8 cellular contexts compared by ENCODE assay signal in genomic region chr4:156294577-156294976, GRCh38.
A peak's percentile ranks its signal among the peaks of the same experiment; 100 is the strongest.
DNase-seq lines count a peak whose midpoint lies in the region; ATAC-seq, FAIRE-seq and TF ChIP-seq lines count a peak whose summit lies in the region.

No MANE protein-coding gene starts in this region.

- no peak for TF ChIP-seq POLR2A in HepG2 (IDR thresholded peaks at IDR 0.05; ENCODE audit: insufficient read depth in 1 of 2, low read depth in 2 of 2, low read length in 2 of 2)

- DNase-seq in G401 (ENCODE audit: low spot score) (peak; percentile 20), NCI-H1105 treated with DMSO at 0.1 percent for 48 hours (lab: John Stamatoyannopoulos, UW) (peak; percentile 64), HepG2 (ENCODE audit: low spot score) (peak; percentile 35), NCI-H524 treated with DMSO at 0.1 percent for 48 hours (lab: John Stamatoyannopoulos, UW) (no peak), GM10266 (ENCODE audit: extremely low spot score) (no peak)

- H3K36me3 ChIP-seq in HepG2 (replicated peaks in 1 of 2; ENCODE audit: control insufficient read depth in 1 of 2, insufficient read depth in 2 of 2, low read length in 2 of 2): no peaks in the 10 kb centered on the region

- no peak overlapping the region for H3K9ac ChIP-seq in HepG2 (ENCODE audit: insufficient read depth, low read depth, low read length)

- intact Hi-C loops in HepG2 (cut with micrococcal nuclease; ENCODE audit: unreplicated experiment): loop anchor here (10.0 kb wide), 1 partner anchor 380 kb away; no protein-coding TSS in a partner anchor

- H3K27me3 ChIP-seq in HepG2 (ENCODE audit: control insufficient read depth in 1 of 2, insufficient read depth in 2 of 2, low read length in 2 of 2): no peaks in the 10 kb centered on the region

- TF ChIP-seq EP300 in HepG2 (IDR thresholded peaks at IDR 0.05; ENCODE audit: low read depth in 2 of 2, low read length in 2 of 2) (no peak), HepG2 (CRISPR knock-in tag; IDR thresholded peaks at IDR 0.05; ENCODE audit: borderline replicate concordance) (no peak)

- CTCF ChIA-PET in HepG2 (lab: Yijun Ruan, JAX; ENCODE audit: low intra/inter-chr PET ratio, low total read pairs): no interaction called here

- no peaks in the 10 kb centered on the region for H3K27me3 Mint-ChIP-seq in stimulated activated memory B cell treated with anti-CD40 and anti-IgM and Interleukin-4, amounts not matched to agents 10 μg/mL and 1 μg/mL and 100 μg/mL, for 72 hours

- no peak overlapping the region for H3K27ac ChIP-seq in HepG2 (ENCODE audit: extremely low read length, insufficient read depth, low read length)

- BruUV-seq in HepG2 (replicated peaks; lab: Mats Ljungman, UMichigan): no TSS peak

- no peaks in the 10 kb centered on the region for H3K36me3 Mint-ChIP-seq in stimulated activated memory B cell treated with anti-CD40 and anti-IgM and Interleukin-4, amounts not matched to agents 10 μg/mL and 1 μg/mL and 100 μg/mL, for 72 hours

- H3K9me3 Mint-ChIP-seq in stimulated activated memory B cell treated with anti-CD40 and anti-IgM and Interleukin-4, amounts not matched to agents 10 μg/mL and 1 μg/mL and 100 μg/mL, for 72 hours: no peaks in the 10 kb centered on the region

- ATAC-seq in HepG2 (peak; percentile 80), GM18870 (IDR thresholded peaks at IDR 0.05; ENCODE audit: unreplicated experiment) (no peak)
- no peak for ATAC-seq in stimulated activated memory B cell treated with anti-CD40 and anti-IgM and Interleukin-4, amounts not matched to agents 10 μg/mL and 1 μg/mL and 100 μg/mL, for 72 hours

- no peak overlapping the region for H2AFZ ChIP-seq in HepG2 (ENCODE audit: low read length)

- H3K4me1 ChIP-seq in HepG2 (ENCODE audit: insufficient read depth, low read length): no peaks in the 10 kb centered on the region

- no peak overlapping the region for H3K4me3 ChIP-seq in WI38 (ENCODE audit: low read depth, low read length)
- H3K4me3 ChIP-seq in HepG2 (replicated peaks in 1 of 3; ENCODE audit: insufficient read depth in 1 of 3, low read depth in 2 of 3, low read length in 3 of 3): no peak overlapping the region

- H3K4me1 Mint-ChIP-seq in stimulated activated memory B cell treated with anti-CD40 and anti-IgM and Interleukin-4, amounts not matched to agents 10 μg/mL and 1 μg/mL and 100 μg/mL, for 72 hours: no peaks in the 10 kb centered on the region

- TF ChIP-seq CTCF in WI38 (IDR thresholded peaks at IDR 0.05; ENCODE audit: low read depth, low read length) (peak; percentile 18; the same call in 1 of the 2 replicates), HepG2 (CRISPR knock-in tag; IDR thresholded peaks at IDR 0.05) (peak; percentile 57), GM10266 (IDR thresholded peaks at IDR 0.05; ENCODE audit: control insufficient read depth, insufficient read depth, low read depth, missing control alignments) (no peak)

- no peaks in the 10 kb centered on the region for H3K79me2 ChIP-seq in HepG2 (ENCODE audit: insufficient read depth, low read length)

- WGBS in HepG2 (ENCODE audit: low lambda C conversion rate): 0% methylated on average over 2 of the region's 2 CpGs

- no peak for FAIRE-seq in HepG2 (lab: Jason Lieb, UNC)

- POLR2A ChIA-PET in HepG2 (lab: Yijun Ruan, JAX): no interaction called here

- no peak for TF ChIP-seq RAD21 in HepG2 (CRISPR knock-in tag; IDR thresholded peaks at IDR 0.05)

- H3K9me3 ChIP-seq in HepG2 (ENCODE audit: low read length): no peaks in the 10 kb centered on the region

- in situ Hi-C loops in G401 (cut with HindIII; ENCODE audit: low sequenced_read_pairs): no loop called here
- in situ Hi-C loops in HepG2 (cut with HindIII; ENCODE audit: extremely low pct_ligation_motif_present, low pct_unique_long_range_greater_than_20kb): no loop called here

- H3K27ac Mint-ChIP-seq in stimulated activated memory B cell treated with anti-CD40 and anti-IgM and Interleukin-4, amounts not matched to agents 10 μg/mL and 1 μg/mL and 100 μg/mL, for 72 hours: no peak overlapping the region

- H3K4me2 ChIP-seq in HepG2 (ENCODE audit: low read depth, low read length): no peak overlapping the region

- H4K20me1 ChIP-seq in HepG2 (ENCODE audit: insufficient read depth, low read length): no peaks in the 10 kb centered on the region

- H3K4me3 Mint-ChIP-seq in stimulated activated memory B cell treated with anti-CD40 and anti-IgM and Interleukin-4, amounts not matched to agents 10 μg/mL and 1 μg/mL and 100 μg/mL, for 72 hours: no peak overlapping the region

TF ChIP-seq in HepG2, 621 proteins besides CTCF, POLR2A, EP300 and RAD21 (continues in another document):
- no peak for TF ChIP-seq DZIP1 (CRISPR knock-in tag; IDR thresholded peaks at IDR 0.05)
- no peak for TF ChIP-seq CEBPB (IDR thresholded peaks at IDR 0.05; ENCODE audit: borderline replicate concordance, low read depth, low read length)
- TF ChIP-seq CSRNP1 (CRISPR knock-in tag; IDR thresholded peaks at IDR 0.05): no peak
- TF ChIP-seq CEBPG (CRISPR knock-in tag; IDR thresholded peaks at IDR 0.05): peak; percentile 60
- TF ChIP-seq STAG1 (CRISPR knock-in tag; IDR thresholded peaks at IDR 0.05): peak; percentile 44
- TF ChIP-seq ATF4 (CRISPR knock-in tag; IDR thresholded peaks at IDR 0.05): peak in 1 of 2 experiments; percentile 83; a peak in 2 of 4 replicates
- TF ChIP-seq ATF3 (CRISPR knock-in tag; IDR thresholded peaks at IDR 0.05): 0 out of 2 replicates have a peak, but pooled peaks have one; percentile 15
- TF ChIP-seq ZNF644 (CRISPR knock-in tag; IDR thresholded peaks at IDR 0.05; ENCODE audit: low read depth): 0 out of 2 replicates have a peak, but pooled peaks have one; percentile 31
- no peak for TF ChIP-seq NFYB (CRISPR knock-in tag; IDR thresholded peaks at IDR 0.05)
- TF ChIP-seq SRY (CRISPR knock-in tag; IDR thresholded peaks at IDR 0.05): no peak
- TF ChIP-seq ISX (CRISPR knock-in tag; conservative IDR thresholded peaks at IDR 0.05): no peak

Comparison
In these comparisons a context has a peak if more than half of its experiments do, and no peak if none do; other contexts are left out.
1. DNase-seq: peak in G401 (single experiment), NCI-H1105 treated with DMSO at 0.1 percent for 48 hours (single experiment) and HepG2 (single experiment); none in NCI-H524 treated with DMSO at 0.1 percent for 48 hours (single experiment) and GM10266 (single experiment).